In genomic region chr9:136532799-136533774, GRCh38 we compare ENCODE assay signal across 8 cellular contexts. TPM values are rescaled to one million over a fixed set of nuclear protein-coding genes. Genes with fewer than 3 reads are reported as not detected.
DNase-seq lines count a peak whose midpoint lies in the region; ATAC-seq and TF ChIP-seq lines count a peak whose summit lies in the region.

No MANE protein-coding gene starts in this region.

- peak overlapping the region; percentile 95 for H3K27ac Mint-ChIP-seq in T-helper 2 cell treated with Interferon-gamma antibody and Interleukin-4, amounts not matched to agents 5 μg/mL and 100 μg/mL, for 36 hours
- peak overlapping the region; percentile 91 for H3K27ac Mint-ChIP-seq in activated naive CD8-positive, alpha-beta T cell treated with anti-CD3 and anti-CD28 coated beads, Interleukin-2, amount 50 U/mL, for 24 hours
- H3K27ac Mint-ChIP-seq in type B pancreatic cell = no peak overlapping the region

- peaks cover 95 to 99% (median 96%) of the 10 kb centered on the region in 11 experiments for H4K20me1 ChIP-seq in BLaER1 treated with 17β-estradiol and CSF1 and Interleukin-3, amounts not matched to agents 10 nM and 100 nM
- H4K20me1 ChIP-seq in OCI-LY7 (ENCODE audit: insufficient read depth, low read length) = peaks cover 5% of the 10 kb centered on the region; the same call in 1 of the 2 replicates

- peaks cover 29% of the 10 kb centered on the region for H3K4me1 Mint-ChIP-seq in T-helper 2 cell treated with Interferon-gamma antibody and Interleukin-4, amounts not matched to agents 5 μg/mL and 100 μg/mL, for 36 hours (ENCODE audit: low read depth)
- peaks cover 57% of the 10 kb centered on the region for H3K4me1 Mint-ChIP-seq in activated naive CD8-positive, alpha-beta T cell treated with anti-CD3 and anti-CD28 coated beads, Interleukin-2, amount 50 U/mL, for 24 hours
- H3K4me1 Mint-ChIP-seq in type B pancreatic cell (ENCODE audit: unreplicated experiment) = peaks cover 10% of the 10 kb centered on the region

- TF ChIP-seq CTCF in gastrocnemius medialis (IDR thresholded peaks at IDR 0.05 in 4 of 5, conservative IDR thresholded peaks at IDR 0.05 in 1 of 5) (no peak), type B pancreatic cell (conservative IDR thresholded peaks at IDR 0.05) (no peak), OCI-LY7 (conservative IDR thresholded peaks at IDR 0.05; ENCODE audit: low read length) (no peak)

- H3K79me2 ChIP-seq in OCI-LY7 (ENCODE audit: insufficient read depth, low read depth, low read length) = no peaks in the 10 kb centered on the region

- TF ChIP-seq POLR2A in gastrocnemius medialis (IDR thresholded peaks at IDR 0.05) = no peak

- CTCF ChIA-PET in OCI-LY7 (lab: Charles Lee; ENCODE audit: unreplicated experiment) = no interaction called here

- H3K4me2 ChIP-seq in BLaER1 treated with 17β-estradiol and CSF1 and Interleukin-3, amounts not matched to agents 10 nM and 100 nM = peak overlapping the region; percentile 85 to 100 (median 97)
- no peak overlapping the region for H3K4me2 ChIP-seq in OCI-LY7 (ENCODE audit: low read length)

- no TSS peak for BruUV-seq in OCI-LY7 (replicated peaks; lab: Mats Ljungman, UMichigan)

- DNase-seq in T-helper 2 cell treated with Interferon-gamma antibody and Interleukin-4, amounts not matched to agents 5 μg/mL and 100 μg/mL, for 36 hours (ENCODE audit: low spot score) = peak; percentile 84
- peak; percentile 83 for DNase-seq in activated naive CD8-positive, alpha-beta T cell treated with anti-CD3 and anti-CD28 coated beads, Interleukin-2, amount 50 U/mL, for 24 hours
- DNase-seq in gastrocnemius medialis (no peak), type B pancreatic cell (ENCODE audit: extremely low spot score, unreplicated experiment) (no peak), OCI-LY7 (ENCODE audit: low spot score) (no peak)

- peak overlapping the region in 8 of 10 experiments; percentile 1 to 46 (median 37); a peak in 10 of 20 replicates for H3K4me3 ChIP-seq in BLaER1 treated with 17β-estradiol and CSF1 and Interleukin-3, amounts not matched to agents 10 nM and 100 nM
- H3K4me3 ChIP-seq in gastrocnemius medialis (no peak overlapping the region), OCI-LY7 (ENCODE audit: low read depth, low read length, poor library complexity, severe bottlenecking) (no peak overlapping the region)

- peak; percentile 72 for ATAC-seq in activated naive CD8-positive, alpha-beta T cell treated with anti-CD3 and anti-CD28 coated beads, Interleukin-2, amount 50 U/mL, for 24 hours
- ATAC-seq in gastrocnemius medialis (no peak), HG03521 (IDR thresholded peaks at IDR 0.05; ENCODE audit: unreplicated experiment) (no peak), GM18519 (IDR thresholded peaks at IDR 0.05; ENCODE audit: low FRiP score, unreplicated experiment) (no peak)

- peak overlapping the region in 8 of 11 experiments; percentile 11 to 67 (median 36); a peak in 13 of 22 replicates for H3K9ac ChIP-seq in BLaER1 treated with 17β-estradiol and CSF1 and Interleukin-3, amounts not matched to agents 10 nM and 100 nM

- H3K4me1 ChIP-seq in BLaER1 treated with 17β-estradiol and CSF1 and Interleukin-3, amounts not matched to agents 10 nM and 100 nM = peaks cover 85 to 93% (median 91%) of the 10 kb centered on the region in 10 experiments
- peaks cover 20 to 24% of the 10 kb centered on the region in 2 donors for H3K4me1 ChIP-seq in gastrocnemius medialis
- H3K4me1 ChIP-seq in OCI-LY7 (ENCODE audit: insufficient read depth, low read length, poor library complexity, severe bottlenecking) = peaks cover 32% of the 10 kb centered on the region

- no peaks in the 10 kb centered on the region for H3K9me2 ChIP-seq in OCI-LY7 (ENCODE audit: insufficient read depth, low read length)

- intact Hi-C loops in gastrocnemius medialis (cut with DNase I; ENCODE audit: low total_unique reads) = no loop called here
- intact Hi-C loops in OCI-LY7 (cut with micrococcal nuclease; ENCODE audit: unreplicated experiment) = no loop called here

- H3K36me3 Mint-ChIP-seq in T-helper 2 cell treated with Interferon-gamma antibody and Interleukin-4, amounts not matched to agents 5 μg/mL and 100 μg/mL, for 36 hours (ENCODE audit: low read depth) = peaks cover 14% of the 10 kb centered on the region
- H3K36me3 Mint-ChIP-seq in activated naive CD8-positive, alpha-beta T cell treated with anti-CD3 and anti-CD28 coated beads, Interleukin-2, amount 50 U/mL, for 24 hours (ENCODE audit: low read depth) = peaks cover 7% of the 10 kb centered on the region
- no peaks in the 10 kb centered on the region for H3K36me3 Mint-ChIP-seq in type B pancreatic cell

- H3K36me3 ChIP-seq in BLaER1 treated with 17β-estradiol and CSF1 and Interleukin-3, amounts not matched to agents 10 nM and 100 nM = peaks cover 8 to 19% (median 15%) of the 10 kb centered on the region in 11 experiments; a peak in 18 of 22 replicates
- H3K36me3 ChIP-seq in gastrocnemius medialis (no peaks in the 10 kb centered on the region), OCI-LY7 (ENCODE audit: insufficient read depth, low read length) (peaks cover 17% of the 10 kb centered on the region; the same call in 1 of the 2 replicates)

- in situ Hi-C loops in gastrocnemius medialis (cut with MboI; ENCODE audit: low sequenced_read_pairs in 4 of 4) = no loop called here

- peak overlapping the region; percentile 77 for H3K4me3 Mint-ChIP-seq in T-helper 2 cell treated with Interferon-gamma antibody and Interleukin-4, amounts not matched to agents 5 μg/mL and 100 μg/mL, for 36 hours
- H3K4me3 Mint-ChIP-seq in activated naive CD8-positive, alpha-beta T cell treated with anti-CD3 and anti-CD28 coated beads, Interleukin-2, amount 50 U/mL, for 24 hours = peak overlapping the region; percentile 61
- no peak overlapping the region for H3K4me3 Mint-ChIP-seq in type B pancreatic cell

- H3K27me3 ChIP-seq in BLaER1 treated with 17β-estradiol and CSF1 and Interleukin-3, amounts not matched to agents 10 nM and 100 nM = peaks cover 0 to 31% (median 21%) of the 10 kb centered on the region in 11 experiments; a peak in 13 of 22 replicates
- H3K27me3 ChIP-seq in gastrocnemius medialis = no peaks in the 10 kb centered on the region

- H3K27me3 Mint-ChIP-seq in T-helper 2 cell treated with Interferon-gamma antibody and Interleukin-4, amounts not matched to agents 5 μg/mL and 100 μg/mL, for 36 hours (ENCODE audit: low read depth) = no peaks in the 10 kb centered on the region
- no peaks in the 10 kb centered on the region for H3K27me3 Mint-ChIP-seq in activated naive CD8-positive, alpha-beta T cell treated with anti-CD3 and anti-CD28 coated beads, Interleukin-2, amount 50 U/mL, for 24 hours
- H3K27me3 Mint-ChIP-seq in type B pancreatic cell = no peaks in the 10 kb centered on the region

- no peaks in the 10 kb centered on the region for H3K9me3 Mint-ChIP-seq in T-helper 2 cell treated with Interferon-gamma antibody and Interleukin-4, amounts not matched to agents 5 μg/mL and 100 μg/mL, for 36 hours
- no peaks in the 10 kb centered on the region for H3K9me3 Mint-ChIP-seq in activated naive CD8-positive, alpha-beta T cell treated with anti-CD3 and anti-CD28 coated beads, Interleukin-2, amount 50 U/mL, for 24 hours
- no peaks in the 10 kb centered on the region for H3K9me3 Mint-ChIP-seq in type B pancreatic cell

- POLR2A ChIA-PET in OCI-LY7 (lab: Charles Lee) = no interaction called here

- no peaks in the 10 kb centered on the region for H3K9me3 ChIP-seq in BLaER1 treated with 17β-estradiol and CSF1 and Interleukin-3, amounts not matched to agents 10 nM and 100 nM (replicated peaks in 1 of 11)
- no peaks in the 10 kb centered on the region for H3K9me3 ChIP-seq in gastrocnemius medialis
- no peaks in the 10 kb centered on the region for H3K9me3 ChIP-seq in OCI-LY7 (ENCODE audit: low read length)

- H2AFZ ChIP-seq in OCI-LY7 (ENCODE audit: low read length) = no peak overlapping the region

- H3K27ac ChIP-seq in BLaER1 treated with 17β-estradiol and CSF1 and Interleukin-3, amounts not matched to agents 10 nM and 100 nM = peak overlapping the region in 6 of 11 experiments; percentile 9 to 58 (median 29); a peak in 9 of 22 replicates
- peak overlapping the region in 3 of 4 donors; percentile 29 to 51 (median 35) for H3K27ac ChIP-seq in gastrocnemius medialis
- no peak overlapping the region for H3K27ac ChIP-seq in OCI-LY7 (ENCODE audit: low read depth, low read length, poor library complexity, severe bottlenecking)

RNA-seq across cellular contexts. Expression of gene NOTCH1, which starts 12.8 kb away (rescaled TPM):
- total RNA-seq in gastrocnemius medialis = 10 to 100 TPM in 1 of 4 donors, 1 to 10 TPM in 3; 6.3 to 15.4 (median 8.2) TPM
- 36.5 and 53.1 TPM in 2 replicates for total RNA-seq in type B pancreatic cell (ENCODE audit: low replicate concordance)
- 9.3 and 17.6 TPM in 2 replicates for total RNA-seq in OCI-LY7 (2014; rRNA removed; shearing (Covaris generic))
- total RNA-seq in OCI-LY7 (2022) = 15.5 and 17.9 TPM in 2 replicates

RNA-seq across cellular contexts. Expression of gene SEC16A, which starts 50.2 kb away (rescaled TPM):
- total RNA-seq in gastrocnemius medialis (10 to 100 TPM; 23.9 to 50.4 (median 46.6) TPM), type B pancreatic cell (ENCODE audit: low replicate concordance) (74.6 and 95.0 TPM in 2 replicates), OCI-LY7 (2022) (52.0 and 60.1 TPM in 2 replicates)
- total RNA-seq in OCI-LY7 (2014; rRNA removed; shearing (Covaris generic)) = 15.5 and 23.7 TPM in 2 replicates

Comparison
In these comparisons a context has a peak if more than half of its experiments do, and no peak if none do; other contexts are left out.
1. H3K4me3 ChIP-seq: peak in BLaER1 treated with 17β-estradiol and CSF1 and Interleukin-3, amounts not matched to agents 10 nM and 100 nM (8 of 10); none in gastrocnemius medialis (0 of 4) and OCI-LY7 (single experiment).
2. DNase-seq: peak in T-helper 2 cell treated with Interferon-gamma antibody and Interleukin-4, amounts not matched to agents 5 μg/mL and 100 μg/mL, for 36 hours (single experiment) and activated naive CD8-positive, alpha-beta T cell treated with anti-CD3 and anti-CD28 coated beads, Interleukin-2, amount 50 U/mL, for 24 hours (single experiment); none in gastrocnemius medialis (0 of 2), type B pancreatic cell (single experiment) and OCI-LY7 (single experiment).